Comparison of ENCODE assay signal across 22 cellular contexts in genomic region chr9:126027566-126027965, GRCh38.
DNase-seq lines count a peak whose midpoint lies in the region; ATAC-seq, FAIRE-seq and TF ChIP-seq lines count a peak whose summit lies in the region.
"Had no signal": no experiment of that assay in that cellular context is flagged by ENCODE, and none has a peak within 500 bp of the region (broad histone marks: within the 10 kb centered on the region; RNA-seq: fewer than 3 reads in every experiment).

No MANE protein-coding gene starts in this region.

- no TSS peak for BruUV-seq in HepG2 (replicated peaks; lab: Mats Ljungman, UMichigan)

- H3K79me2 ChIP-seq in MM.1S (ENCODE audit: low read length) (no peaks in the 10 kb centered on the region), HepG2 (ENCODE audit: insufficient read depth, low read length) (no peaks in the 10 kb centered on the region)

- TF ChIP-seq CTCF in heart right ventricle (IDR thresholded peaks at IDR 0.05): no peak
- no peak for TF ChIP-seq CTCF in MM.1S (IDR thresholded peaks at IDR 0.05; ENCODE audit: low read length)
- TF ChIP-seq CTCF in HepG2 (CRISPR knock-in tag; IDR thresholded peaks at IDR 0.05): no peak

- H3F3A ChIP-seq in MM.1S (ENCODE audit: insufficient read depth, low read length): no peaks in the 10 kb centered on the region

- no peaks in the 10 kb centered on the region for H3K9me2 ChIP-seq in MM.1S (replicated peaks; ENCODE audit: insufficient read depth, low read length)

- H3K9ac ChIP-seq in MM.1S (ENCODE audit: low read length) (no peak overlapping the region), HepG2 (ENCODE audit: insufficient read depth, low read depth, low read length) (no peak overlapping the region)
- H3K9ac ChIP-seq: GM23248, KMS-11 had no signal

- no peak for TF ChIP-seq POLR2A in HepG2 (IDR thresholded peaks at IDR 0.05; ENCODE audit: insufficient read depth in 1 of 2, low read depth in 2 of 2, low read length in 2 of 2)

- ATAC-seq in heart right ventricle (no peak), HepG2 (no peak), aorta (ENCODE audit: low FRiP score) (no peak), HG03097 (IDR thresholded peaks at IDR 0.05; ENCODE audit: low FRiP score, unreplicated experiment) (no peak)

- H2AFZ ChIP-seq in MM.1S (ENCODE audit: low read length): no peak overlapping the region
- no peak overlapping the region for H2AFZ ChIP-seq in HepG2 (ENCODE audit: low read length)
- H2AFZ ChIP-seq: GM23248 had no signal

- FAIRE-seq in HepG2 (lab: Jason Lieb, UNC): no peak
- FAIRE-seq: A204.1, GM12891, RCC 7860 had no signal

- H3K4me1 ChIP-seq in heart right ventricle: no peaks in the 10 kb centered on the region
- H3K4me1 ChIP-seq in MM.1S (ENCODE audit: low read length): no peaks in the 10 kb centered on the region
- no peaks in the 10 kb centered on the region for H3K4me1 ChIP-seq in HepG2 (ENCODE audit: insufficient read depth, low read length)
- H3K4me1 ChIP-seq in aorta (ENCODE audit: control insufficient read depth in 1 of 2, insufficient read depth in 2 of 2, low read length in 2 of 2): no peaks in the 10 kb centered on the region
- H3K4me1 ChIP-seq: BE2C, SJSA1 had no signal

- H3K36me3 ChIP-seq in heart right ventricle (no peaks in the 10 kb centered on the region), MM.1S (replicated peaks; ENCODE audit: insufficient read depth, low read length) (no peaks in the 10 kb centered on the region), HepG2 (replicated peaks in 1 of 2; ENCODE audit: control insufficient read depth in 1 of 2, insufficient read depth in 2 of 2, low read length in 2 of 2) (no peaks in the 10 kb centered on the region), aorta (ENCODE audit: control insufficient read depth in 1 of 2, insufficient read depth in 2 of 2, low read length in 1 of 2) (no peaks in the 10 kb centered on the region)
- H3K36me3 ChIP-seq: BE2C, SJSA1 had no signal

- peaks cover 0 to 23% (median 6%) of the 10 kb centered on the region in 7 donors for H3K27me3 ChIP-seq in heart right ventricle
- H3K27me3 ChIP-seq in MM.1S (replicated peaks; ENCODE audit: insufficient read depth, low read length): no peaks in the 10 kb centered on the region; the same call in 1 of the 2 replicates
- H3K27me3 ChIP-seq in HepG2 (ENCODE audit: control insufficient read depth in 1 of 2, insufficient read depth in 2 of 2, low read length in 2 of 2): no peaks in the 10 kb centered on the region; a peak in 2 of 5 replicates
- H3K27me3 ChIP-seq in aorta (ENCODE audit: control insufficient read depth in 1 of 2, insufficient read depth in 2 of 2, low read length in 1 of 2): no peaks in the 10 kb centered on the region
- H3K27me3 ChIP-seq: BE2C, SJSA1 had no signal

- peak overlapping the region; percentile 5; the same call in 1 of the 2 replicates for H3K4me2 ChIP-seq in MM.1S (ENCODE audit: low read depth, low read length)
- H3K4me2 ChIP-seq in HepG2 (ENCODE audit: low read depth, low read length): peak overlapping the region; percentile 7; the same call in 1 of the 2 replicates
- H3K4me2 ChIP-seq: KMS-11 had no signal

- intact Hi-C loops in cardiac septum (cut with DNase I): no loop called here
- intact Hi-C loops in heart right ventricle (cut with DNase I): no loop called here
- intact Hi-C loops in HepG2 (cut with micrococcal nuclease; ENCODE audit: unreplicated experiment): no loop called here
- intact Hi-C loops in aorta (cut with DNase I): no loop called here

- peak; percentile 67 for DNase-seq in cardiac septum (ENCODE audit: low spot score)
- no peak for DNase-seq in heart right ventricle
- DNase-seq in MM.1S: no peak
- DNase-seq in HepG2 (ENCODE audit: low spot score): no peak
- peak; percentile 32 to 51 for DNase-seq in aorta
- no peak for DNase-seq in NOMO-1 treated with DMSO at 0.1 percent for 48 hours (lab: John Stamatoyannopoulos, UW; ENCODE audit: unreplicated experiment)
- DNase-seq: BE2C, COR-L47, DMS 273 treated with DMSO at 0.1 percent for 48 hours, GM23248, H9, NCI-H187, NCI-H2107, NCI-H446 treated with DMSO at 0.1 percent for 48 hours, NCI-H526 treated with DMSO at 0.1 percent for 48 hours, T-helper 1 cell had no signal

- CTCF ChIA-PET in HepG2 (lab: Yijun Ruan, JAX; ENCODE audit: low intra/inter-chr PET ratio, low total read pairs): no interaction called here

- H3K27ac ChIP-seq in heart right ventricle (no peak overlapping the region), MM.1S (ENCODE audit: low read length) (no peak overlapping the region), HepG2 (ENCODE audit: extremely low read length, insufficient read depth, low read length) (no peak overlapping the region), aorta (ENCODE audit: low read depth in 1 of 2, low read length in 2 of 2) (no peak overlapping the region)
- H3K27ac ChIP-seq: GM23248, KMS-11, SJSA1 had no signal

- no peak for TF ChIP-seq RAD21 in HepG2 (CRISPR knock-in tag; IDR thresholded peaks at IDR 0.05)

- TF ChIP-seq EP300 in HepG2 (IDR thresholded peaks at IDR 0.05; ENCODE audit: low read depth in 2 of 2, low read length in 2 of 2) (no peak), HepG2 (CRISPR knock-in tag; IDR thresholded peaks at IDR 0.05; ENCODE audit: borderline replicate concordance) (no peak)

- H3K4me3 ChIP-seq in heart right ventricle: no peak overlapping the region
- H3K4me3 ChIP-seq in MM.1S (ENCODE audit: low read length): no peak overlapping the region
- no peak overlapping the region for H3K4me3 ChIP-seq in HepG2 (replicated peaks in 1 of 3; ENCODE audit: insufficient read depth in 1 of 3, low read depth in 2 of 3, low read length in 3 of 3)
- no peak overlapping the region for H3K4me3 ChIP-seq in aorta (ENCODE audit: low read length in 2 of 2)
- H3K4me3 ChIP-seq: GM23248, SJSA1 had no signal

- no peaks in the 10 kb centered on the region for H3K9me3 ChIP-seq in heart right ventricle
- no peaks in the 10 kb centered on the region for H3K9me3 ChIP-seq in MM.1S (replicated peaks; ENCODE audit: insufficient read depth, low read length)
- no peaks in the 10 kb centered on the region for H3K9me3 ChIP-seq in HepG2 (ENCODE audit: low read length)
- no peaks in the 10 kb centered on the region for H3K9me3 ChIP-seq in aorta (ENCODE audit: control insufficient read depth, low read length)
- H3K9me3 ChIP-seq: BE2C, SJSA1 had no signal

- POLR2A ChIA-PET in HepG2 (lab: Yijun Ruan, JAX): no interaction called here

- WGBS in heart right ventricle, 2 donors: 66 to 72% methylated on average over 5 of the region's 5 CpGs
- 3% methylated on average over 4 of the region's 5 CpGs for WGBS in HepG2 (ENCODE audit: low lambda C conversion rate)
- WGBS in aorta, 2 donors: 61 to 66% methylated on average over 5 of the region's 5 CpGs

- no peaks in the 10 kb centered on the region for H4K20me1 ChIP-seq in MM.1S (ENCODE audit: insufficient read depth, low read length)
- H4K20me1 ChIP-seq in HepG2 (ENCODE audit: insufficient read depth, low read length): no peaks in the 10 kb centered on the region

- in situ Hi-C loops in HepG2 (cut with HindIII; ENCODE audit: extremely low pct_ligation_motif_present, low pct_unique_long_range_greater_than_20kb): no loop called here

TF ChIP-seq in HepG2, 621 proteins besides CTCF, POLR2A, EP300 and RAD21:
- no peak for TF ChIP-seq HMGA1 (CRISPR knock-in tag; conservative IDR thresholded peaks at IDR 0.05)

Comparison
In these comparisons a context has a peak if more than half of its experiments do, and no peak if none do; other contexts are left out.
1. DNase-seq: peak in cardiac septum (single experiment) and aorta (2 of 2); none in heart right ventricle (0 of 2), MM.1S (single experiment), HepG2 (single experiment) and NOMO-1 treated with DMSO at 0.1 percent for 48 hours (single experiment).